9 cellular contexts compared by ENCODE assay signal in genomic region chr5:154712518-154713437, GRCh38.
DNase-seq lines count a peak whose midpoint lies in the region; ATAC-seq lines count a peak whose summit lies in the region.
"Had no signal": no experiment of that assay in that cellular context is flagged by ENCODE, and none has a peak within 500 bp of the region (broad histone marks: within the 10 kb centered on the region; RNA-seq: fewer than 3 reads in every experiment).

No MANE protein-coding gene starts in this region.

- no peaks in the 10 kb centered on the region for H3K9me3 ChIP-seq in iPS-18a (ENCODE audit: control insufficient read depth, low read depth, low read length)
- H3K9me3 ChIP-seq: testis had no signal

- peak overlapping the region; percentile 36 for H3K4me3 ChIP-seq in iPS-18a (ENCODE audit: low read length)
- H3K4me3 ChIP-seq: testis had no signal

- no peaks in the 10 kb centered on the region for H3K36me3 ChIP-seq in iPS-18a (ENCODE audit: control insufficient read depth, low read depth, low read length)

- ATAC-seq in stimulated activated effector memory CD8-positive, alpha-beta T cell treated with anti-CD3 and anti-CD28 coated beads, Interleukin-12 subunit alpha, Interleukin-12 subunit beta, amount 100 ng/mL, for 72 hours, result peak; percentile 26
- no peak for ATAC-seq in GM18907 (IDR thresholded peaks at IDR 0.05; ENCODE audit: unreplicated experiment)

- H3K27ac ChIP-seq in iPS-18a (ENCODE audit: low read length), result peak overlapping the region; percentile 10
- H3K27ac ChIP-seq: testis had no signal

- H3K4me1 ChIP-seq in iPS-18a (ENCODE audit: control insufficient read depth, low read depth, low read length), result peaks cover 31% of the 10 kb centered on the region

- H3K27me3 ChIP-seq in iPS-18a (ENCODE audit: control insufficient read depth, insufficient read depth, low read length), result no peaks in the 10 kb centered on the region
- H3K27me3 ChIP-seq: testis had no signal

- no peak overlapping the region for H3K4me3 Mint-ChIP-seq in stimulated activated effector memory CD8-positive, alpha-beta T cell treated with anti-CD3 and anti-CD28 coated beads, Interleukin-12 subunit alpha, Interleukin-12 subunit beta, amount 100 ng/mL, for 72 hours

- no peak overlapping the region for H3K9ac ChIP-seq in iPS-18a (ENCODE audit: low read length)

- no peaks in the 10 kb centered on the region for H3K9me3 Mint-ChIP-seq in stimulated activated effector memory CD8-positive, alpha-beta T cell treated with anti-CD3 and anti-CD28 coated beads, Interleukin-12 subunit alpha, Interleukin-12 subunit beta, amount 100 ng/mL, for 72 hours

- DNase-seq in NCI-H1105 treated with DMSO at 0.1 percent for 48 hours (lab: John Stamatoyannopoulos, UW) (peak; percentile 13), NCI-H1105 (lab: John Stamatoyannopoulos, UW) (no peak), NCI-H748 treated with DMSO at 0.1 percent for 48 hours (lab: John Stamatoyannopoulos, UW) (peak; percentile 34), NK-92 (lab: John Stamatoyannopoulos, UW; ENCODE audit: unreplicated experiment) (no peak), KG1 (lab: John Stamatoyannopoulos, UW) (no peak)
- DNase-seq in stimulated activated effector memory CD8-positive, alpha-beta T cell treated with anti-CD3 and anti-CD28 coated beads, Interleukin-12 subunit alpha, Interleukin-12 subunit beta, amount 100 ng/mL, for 72 hours (ENCODE audit: low spot score in 2 of 2), result no peak
- DNase-seq: testis had no signal

- no peaks in the 10 kb centered on the region for H3K4me1 Mint-ChIP-seq in stimulated activated effector memory CD8-positive, alpha-beta T cell treated with anti-CD3 and anti-CD28 coated beads, Interleukin-12 subunit alpha, Interleukin-12 subunit beta, amount 100 ng/mL, for 72 hours

- H3K27ac Mint-ChIP-seq in stimulated activated effector memory CD8-positive, alpha-beta T cell treated with anti-CD3 and anti-CD28 coated beads, Interleukin-12 subunit alpha, Interleukin-12 subunit beta, amount 100 ng/mL, for 72 hours, result no peak overlapping the region

- no peaks in the 10 kb centered on the region for H3K36me3 Mint-ChIP-seq in stimulated activated effector memory CD8-positive, alpha-beta T cell treated with anti-CD3 and anti-CD28 coated beads, Interleukin-12 subunit alpha, Interleukin-12 subunit beta, amount 100 ng/mL, for 72 hours

Comparison
In these comparisons a context has a peak if more than half of its experiments do, and no peak if none do; other contexts are left out.
1. DNase-seq: peak in NCI-H1105 treated with DMSO at 0.1 percent for 48 hours (single experiment) and NCI-H748 treated with DMSO at 0.1 percent for 48 hours (single experiment); none in NCI-H1105 (single experiment), stimulated activated effector memory CD8-positive, alpha-beta T cell treated with anti-CD3 and anti-CD28 coated beads, Interleukin-12 subunit alpha, Interleukin-12 subunit beta, amount 100 ng/mL, for 72 hours (0 of 2), NK-92 (single experiment) and KG1 (single experiment).